In genomic region chr10:95329296-95329695, GRCh38 we compare ENCODE assay signal across 15 cellular contexts.
"Had no signal": no experiment of that assay in that cellular context is flagged by ENCODE, and none has a peak within 500 bp of the region (broad histone marks: within the 10 kb centered on the region; RNA-seq: fewer than 3 reads in every experiment).

No MANE protein-coding gene starts in this region.

- H3K9ac ChIP-seq: SK-N-SH had no signal

- DNase-seq: activated B cell treated with CpG ODN at 0.5 μM for 24 hours; activated CD4-positive, alpha-beta T cell treated with anti-CD3 and anti-CD28 coated beads, Interleukin-2, amount 10 ng/mL, durations not matched to agents 24 days and 14 days; activated CD8-positive, alpha-beta memory T cell treated with anti-CD3 and anti-CD28 coated beads for 24 hours; activated naive CD4-positive, alpha-beta T cell treated with anti-CD3 and anti-CD28 coated beads, Interleukin-2, amount 10 ng/mL, durations not matched to agents 7 days and 5 days; activated T-cell treated with anti-CD3 and anti-CD28 coated beads for 4 hours; central memory CD4-positive, alpha-beta T cell; cortex of kidney; effector memory CD4-positive, alpha-beta T cell; erythroblast; immature natural killer cell; left cardiac atrium; SK-N-SH; upper lobe of left lung had no signal

- H3K4me3 ChIP-seq: skin epidermis, upper lobe of left lung had no signal

- ATAC-seq: activated T-helper 17 cell treated with anti-CD3 and anti-CD28 coated beads, Interleukin-2, amount 50 U/mL, for 72 hours; left cardiac atrium had no signal

- H3K27ac ChIP-seq: skin epidermis had no signal

- H3K9me3 ChIP-seq: SK-N-SH, upper lobe of left lung had no signal

- H3K27me3 ChIP-seq: upper lobe of left lung had no signal
